31 cellular contexts compared by ENCODE assay signal in the genomic region with DNA sequence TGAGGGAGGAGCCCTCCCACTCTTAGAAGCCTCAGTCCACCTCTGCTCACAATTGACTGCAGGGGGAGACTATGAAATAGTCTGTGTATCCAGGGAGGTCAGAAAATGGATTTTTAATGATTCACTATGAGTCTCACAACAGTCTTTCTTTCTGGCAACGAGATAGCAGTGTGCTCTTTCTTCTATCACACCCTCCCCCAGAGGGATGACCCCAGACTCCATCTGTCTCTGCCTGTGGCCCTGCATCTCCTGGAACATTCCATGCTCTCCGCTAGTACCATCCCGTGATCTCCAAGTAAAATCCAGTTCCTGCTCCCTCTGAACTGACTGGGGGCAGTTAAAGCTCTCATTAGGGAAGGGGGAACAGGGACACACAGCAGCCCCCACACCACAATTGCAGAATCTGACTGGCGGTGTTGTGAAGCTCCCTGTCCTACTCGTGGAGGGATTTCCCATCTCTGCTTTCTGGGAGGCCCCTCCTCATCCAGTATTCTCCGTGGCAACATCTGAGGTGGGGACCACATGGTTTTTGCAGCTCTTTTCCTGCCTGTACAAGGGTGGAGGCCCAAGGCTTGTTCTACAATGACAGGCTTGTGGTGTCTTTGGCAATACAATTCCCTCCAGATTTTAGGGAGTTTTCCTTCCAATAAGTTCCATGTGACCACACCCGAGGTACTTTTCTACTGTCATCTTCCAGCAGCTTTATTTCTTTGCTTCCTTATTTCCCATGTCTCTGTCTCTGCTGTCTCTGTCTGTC. TPM values are rescaled to one million over a fixed set of nuclear protein-coding genes. Genes with fewer than 3 reads are reported as not detected.
DNase-seq lines count a peak whose midpoint lies in the region; ATAC-seq and TF ChIP-seq lines count a peak whose summit lies in the region.
"Had no signal": no experiment of that assay in that cellular context is flagged by ENCODE, and none has a peak within 500 bp of the region (broad histone marks: within the 10 kb centered on the region; RNA-seq: fewer than 3 reads in every experiment).

No MANE protein-coding gene starts in this region.

- H3K27ac Mint-ChIP-seq in stimulated activated naive B cell treated with anti-CD40 and anti-IgM and Interleukin-4, amounts not matched to agents 10 μg/mL and 1 μg/mL and 100 μg/mL, for 72 hours: peak overlapping the region; percentile 43
- no peak overlapping the region for H3K27ac Mint-ChIP-seq in T-cell
- H3K27ac Mint-ChIP-seq: activated CD4-positive, alpha-beta T cell treated with anti-CD3 and anti-CD28 coated beads, Interleukin-2, amount 10 ng/mL, durations not matched to agents 24 days and 14 days; activated naive CD8-positive, alpha-beta T cell treated with anti-CD3 and anti-CD28 coated beads for 36 hours; CD4-positive, alpha-beta T cell; nephron progenitor cell had no signal

- peak overlapping the region in 1 of 2 donors; percentile 42 for H3K4me3 Mint-ChIP-seq in stimulated activated naive B cell treated with anti-CD40 and anti-IgM and Interleukin-4, amounts not matched to agents 10 μg/mL and 1 μg/mL and 100 μg/mL, for 72 hours
- H3K4me3 Mint-ChIP-seq in T-cell: no peak overlapping the region
- H3K4me3 Mint-ChIP-seq: activated CD4-positive, alpha-beta T cell treated with anti-CD3 and anti-CD28 coated beads, Interleukin-2, amount 10 ng/mL, durations not matched to agents 24 days and 14 days; activated naive CD8-positive, alpha-beta T cell treated with anti-CD3 and anti-CD28 coated beads for 36 hours; CD4-positive, alpha-beta T cell; effector memory CD8-positive, alpha-beta T cell; nephron progenitor cell had no signal

- TF ChIP-seq CTCF in heart left ventricle (IDR thresholded peaks at IDR 0.05): no peak

- H3K27me3 Mint-ChIP-seq in stimulated activated naive B cell treated with anti-CD40 and anti-IgM and Interleukin-4, amounts not matched to agents 10 μg/mL and 1 μg/mL and 100 μg/mL, for 72 hours: no peaks in the 10 kb centered on the region
- no peaks in the 10 kb centered on the region for H3K27me3 Mint-ChIP-seq in T-cell
- H3K27me3 Mint-ChIP-seq: activated CD4-positive, alpha-beta T cell treated with anti-CD3 and anti-CD28 coated beads, Interleukin-2, amount 10 ng/mL, durations not matched to agents 24 days and 14 days; activated naive CD8-positive, alpha-beta T cell treated with anti-CD3 and anti-CD28 coated beads for 36 hours; CD4-positive, alpha-beta T cell; effector memory CD8-positive, alpha-beta T cell had no signal

- ATAC-seq in heart left ventricle: peak; percentile 30 to 66 (median 60)
- ATAC-seq in stimulated activated naive B cell treated with anti-CD40 and anti-IgM and Interleukin-4, amounts not matched to agents 10 μg/mL and 1 μg/mL and 100 μg/mL, for 72 hours (replicated peaks): no peak
- ATAC-seq in T-cell (replicated peaks in 1 of 4): no peak
- ATAC-seq: effector memory CD8-positive, alpha-beta T cell; HepG2; Panc1 had no signal

- H3K9me3 ChIP-seq in adipocyte (ENCODE audit: control insufficient read depth, low read length): no peaks in the 10 kb centered on the region
- peaks cover 0 to 8% (median 2%) of the 10 kb centered on the region in 12 donors for H3K9me3 ChIP-seq in heart left ventricle
- H3K9me3 ChIP-seq: ovary, SJSA1 had no signal

- peak overlapping the region; percentile 60 for H3K9ac ChIP-seq in adipocyte (ENCODE audit: low read length)

- H3K4me1 Mint-ChIP-seq in stimulated activated naive B cell treated with anti-CD40 and anti-IgM and Interleukin-4, amounts not matched to agents 10 μg/mL and 1 μg/mL and 100 μg/mL, for 72 hours: no peaks in the 10 kb centered on the region
- H3K4me1 Mint-ChIP-seq in T-cell: peaks cover 0 to 3% (median 0%) of the 10 kb centered on the region in 3 donors
- H3K4me1 Mint-ChIP-seq: activated naive CD8-positive, alpha-beta T cell treated with anti-CD3 and anti-CD28 coated beads for 36 hours had no signal

- WGBS in heart left ventricle, 4 donors: 53 to 62% (median 57%) methylated on average over 7 of the region's 7 CpGs

- H3K27ac ChIP-seq in heart left ventricle: peak overlapping the region in 2 of 12 donors; percentile 4 to 25
- H3K27ac ChIP-seq: hepatocyte, ovary, SJSA1, thoracic aorta had no signal

- DNase-seq in H7 (peak; percentile 32), adipocyte (ENCODE audit: low read depth) (no peak), heart left ventricle (peak in 1 of 5 donors; percentile 20), NCI-H2029 (lab: John Stamatoyannopoulos, UW) (no peak), T-cell (no peak)
- DNase-seq in stimulated activated naive B cell treated with anti-CD40 and anti-IgM and Interleukin-4, amounts not matched to agents 10 μg/mL and 1 μg/mL and 100 μg/mL, for 72 hours: no peak
- DNase-seq in stimulated activated CD4-positive, alpha-beta T cell treated with anti-CD3 and anti-CD28 coated beads, Interleukin-1b, Interleukin-23, amount 100 ng/mL, for 48 hours: no peak
- DNase-seq: activated CD4-positive, alpha-beta T cell treated with anti-CD3 and anti-CD28 coated beads, Interleukin-2, amount 10 ng/mL, durations not matched to agents 24 days and 14 days; activated CD8-positive, alpha-beta memory T cell treated with anti-CD3 and anti-CD28 coated beads for 24 hours; activated effector memory CD4-positive, alpha-beta T cell treated with Interleukin-2 at 50 U/mL for 16 hours; activated naive CD8-positive, alpha-beta T cell treated with anti-CD3 and anti-CD28 coated beads for 36 hours; activated T-cell treated with anti-CD3 and anti-CD28 coated beads for 4 hours; CD4-positive, alpha-beta T cell; central memory CD4-positive, alpha-beta T cell; cortex of kidney; DND-41; effector memory CD8-positive, alpha-beta T cell; kidney glomerular epithelial cell; mammary epithelial cell; MV-4-11; NCI-H1436; NCI-H345; nephron progenitor cell; ovary; stimulated activated naive CD4-positive, alpha-beta T cell treated with Interleukin-2 at 50 U/mL for 16 hours had no signal

- no peaks in the 10 kb centered on the region for H3K27me3 ChIP-seq in H7 (ENCODE audit: control insufficient read depth, insufficient read depth, low read length)
- no peaks in the 10 kb centered on the region for H3K27me3 ChIP-seq in adipocyte (replicated peaks; ENCODE audit: control insufficient read depth, insufficient read depth, low read length)
- H3K27me3 ChIP-seq in heart left ventricle: no peaks in the 10 kb centered on the region
- H3K27me3 ChIP-seq: hepatocyte, ovary, SJSA1 had no signal

- CTCF ChIA-PET in T-cell (lab: Charles Lee): interaction anchor here in 1 of 2 donors (0.6 kb wide), 1 partner anchor 41 kb away, joined by 3 read pairs; no protein-coding TSS in a partner anchor

- H3K36me3 ChIP-seq in H7 (replicated peaks; ENCODE audit: control insufficient read depth, insufficient read depth, low read length) (no peaks in the 10 kb centered on the region), adipocyte (ENCODE audit: control insufficient read depth, insufficient read depth, low read length, severe bottlenecking) (no peaks in the 10 kb centered on the region), heart left ventricle (no peaks in the 10 kb centered on the region)
- H3K36me3 ChIP-seq: ovary, SJSA1, thoracic aorta had no signal

- intact Hi-C loops in heart left ventricle (cut with DNase I): no loop called here

- POLR2A ChIA-PET in T-cell (lab: Charles Lee): no interaction called here

- H3K36me3 Mint-ChIP-seq in stimulated activated naive B cell treated with anti-CD40 and anti-IgM and Interleukin-4, amounts not matched to agents 10 μg/mL and 1 μg/mL and 100 μg/mL, for 72 hours: peaks cover 7 to 34% of the 10 kb centered on the region in 2 donors
- peaks cover 3% of the 10 kb centered on the region for H3K36me3 Mint-ChIP-seq in T-cell

- H3K4me3 ChIP-seq in H7 (ENCODE audit: insufficient read depth, low read depth, low read length) (no peak overlapping the region), adipocyte (ENCODE audit: low read length) (peak overlapping the region; percentile 35), heart left ventricle (no peak overlapping the region)
- H3K4me3 ChIP-seq: hepatocyte, ovary, SJSA1, skin epidermis, thoracic aorta had no signal

- peaks cover 10 to 12% of the 10 kb centered on the region in 2 donors for H3K9me3 Mint-ChIP-seq in stimulated activated naive B cell treated with anti-CD40 and anti-IgM and Interleukin-4, amounts not matched to agents 10 μg/mL and 1 μg/mL and 100 μg/mL, for 72 hours
- H3K9me3 Mint-ChIP-seq in T-cell: peaks cover 6 to 15% (median 9%) of the 10 kb centered on the region in 3 donors
- H3K9me3 Mint-ChIP-seq: activated naive CD8-positive, alpha-beta T cell treated with anti-CD3 and anti-CD28 coated beads for 36 hours had no signal

- TF ChIP-seq POLR2A in heart left ventricle (IDR thresholded peaks at IDR 0.05): no peak

- H3K4me1 ChIP-seq in adipocyte (ENCODE audit: control insufficient read depth, insufficient read depth, low read length): peaks cover 15% of the 10 kb centered on the region
- peaks cover 0 to 11% (median 0%) of the 10 kb centered on the region in 12 donors for H3K4me1 ChIP-seq in heart left ventricle

RNA-seq across cellular contexts. Expression of a gene that starts 19.5 kb away (rescaled TPM):
- 12.3 and 12.9 TPM in 2 replicates for total RNA-seq in H7 (2014; rRNA removed; shearing (Covaris generic))
- total RNA-seq in heart left ventricle (10 to 100 TPM; 12.8 to 38.4 (median 19.8) TPM), T-cell (10 to 100 TPM in 2 of 5 donors, 1 to 10 TPM in 3; 7.2 to 11.1 (median 9.6) TPM)
- 1 to 10 TPM; 8.0 to 8.4 TPM for polyA plus RNA-seq in heart left ventricle

RNA-seq across cellular contexts. Expression of a gene that starts 19.8 kb away (rescaled TPM):
- total RNA-seq in H7 (2014; rRNA removed; shearing (Covaris generic)): 24.2 and 26.1 TPM in 2 replicates
- total RNA-seq in heart left ventricle: 10 to 100 TPM; 23.2 to 46.6 (median 32.0) TPM
- polyA plus RNA-seq in heart left ventricle: 10 to 100 TPM; 59.2 to 59.7 TPM
- 10 to 100 TPM; 12.9 to 22.9 (median 20.0) TPM for total RNA-seq in T-cell

RNA-seq across cellular contexts. Expression of a gene that starts 50.8 kb away (rescaled TPM):
- 26.1 and 27.5 TPM in 2 replicates for total RNA-seq in H7 (2014; rRNA removed; shearing (Covaris generic))
- total RNA-seq in heart left ventricle: 100 to 1,000 TPM in 1 of 9 donors, 10 to 100 TPM in 8; 29.4 to 170 (median 54.4) TPM
- polyA plus RNA-seq in heart left ventricle: 100 to 1,000 TPM in 1 of 2 donors, 10 to 100 TPM in 1; 29.6 to 156 TPM
- 10 to 100 TPM; 36.9 to 61.3 (median 57.1) TPM for total RNA-seq in T-cell

Comparison
In these comparisons a context has a peak if more than half of its experiments do, and no peak if none do; other contexts are left out.
1. ATAC-seq: peak in heart left ventricle (4 of 4); none in stimulated activated naive B cell treated with anti-CD40 and anti-IgM and Interleukin-4, amounts not matched to agents 10 μg/mL and 1 μg/mL and 100 μg/mL, for 72 hours (0 of 2) and T-cell (0 of 4).